ENCODE assay signal across 23 cellular contexts in genomic region chr16:47244206-47244605, GRCh38.
DNase-seq lines count a peak whose midpoint lies in the region; ATAC-seq, FAIRE-seq and TF ChIP-seq lines count a peak whose summit lies in the region.
"Had no signal": no experiment of that assay in that cellular context is flagged by ENCODE, and none has a peak within 500 bp of the region (broad histone marks: within the 10 kb centered on the region; RNA-seq: fewer than 3 reads in every experiment).

No MANE protein-coding gene starts in this region.

- H3K4me3 Mint-ChIP-seq in neural crest cell: no peak overlapping the region
- H3K4me3 Mint-ChIP-seq in stimulated activated effector memory CD8-positive, alpha-beta T cell treated with anti-CD3 and anti-CD28 coated beads, Interleukin-12 subunit alpha, Interleukin-12 subunit beta, amount 100 ng/mL, for 72 hours: no peak overlapping the region
- H3K4me3 Mint-ChIP-seq: B cell; CD4-positive, alpha-beta T cell; CD8-positive, alpha-beta T cell had no signal

- no peaks in the 10 kb centered on the region for H3K79me2 ChIP-seq in K562 (ENCODE audit: control insufficient read depth, insufficient read depth, low read length)

- BruUV-seq in K562 (replicated peaks; lab: Mats Ljungman, UMichigan): no TSS peak

- no peaks in the 10 kb centered on the region for H3K9me3 ChIP-seq in K562 (replicated peaks; ENCODE audit: control insufficient read depth, insufficient read depth, low read depth, low read length)
- H3K9me3 ChIP-seq: BLaER1 treated with 17β-estradiol and CSF1 and Interleukin-3, amounts not matched to agents 10 nM and 100 nM; Caco-2 had no signal

- CTCF ChIA-PET in HEK293T (lab: Yijun Ruan, JAX) (no interaction called here), K562 (lab: Yijun Ruan, JAX; ENCODE audit: low intra/inter-chr PET ratio) (no interaction called here)

- in situ Hi-C loops in K562 (cut with MboI): no loop called here

- no peaks in the 10 kb centered on the region for H3K27me3 ChIP-seq in K562 (ENCODE audit: control insufficient read depth in 2 of 2, insufficient read depth in 2 of 2, low read length in 2 of 2)
- H3K27me3 ChIP-seq: BLaER1 treated with 17β-estradiol and CSF1 and Interleukin-3, amounts not matched to agents 10 nM and 100 nM had no signal

- TF ChIP-seq CTCF in K562 (IDR thresholded peaks at IDR 0.05 in 2 of 3, conservative IDR thresholded peaks at IDR 0.05 in 1 of 3; ENCODE audit: insufficient read depth in 2 of 3, low read depth in 1 of 3, low read length in 3 of 3): no peak
- no peak for TF ChIP-seq CTCF in neural crest cell (conservative IDR thresholded peaks at IDR 0.05)

- H4K20me1 ChIP-seq in K562 (replicated peaks; ENCODE audit: control insufficient read depth, insufficient read depth, low read length): no peaks in the 10 kb centered on the region
- H4K20me1 ChIP-seq: BLaER1 treated with 17β-estradiol and CSF1 and Interleukin-3, amounts not matched to agents 10 nM and 100 nM had no signal

- H3K27ac Mint-ChIP-seq in neural crest cell (ENCODE audit: unreplicated experiment): peak overlapping the region; percentile 45
- peak overlapping the region; percentile 1 for H3K27ac Mint-ChIP-seq in stimulated activated effector memory CD8-positive, alpha-beta T cell treated with anti-CD3 and anti-CD28 coated beads, Interleukin-12 subunit alpha, Interleukin-12 subunit beta, amount 100 ng/mL, for 72 hours
- H3K27ac Mint-ChIP-seq: B cell; CD4-positive, alpha-beta T cell; CD8-positive, alpha-beta T cell had no signal

- intact Hi-C loops in K562 (cut with micrococcal nuclease): no loop called here

- no peaks in the 10 kb centered on the region for H3K9me1 ChIP-seq in K562 (ENCODE audit: control insufficient read depth, insufficient read depth, low read length)

- DNase-seq in HEK293T (ENCODE audit: extremely low spot score) (no peak), K562 (ENCODE audit: extremely low read depth in 1 of 4, low spot score in 3 of 4) (no peak), neural crest cell (ENCODE audit: low read depth, low spot score) (no peak), NCI-H1436 treated with DMSO at 0.1 percent for 48 hours (lab: John Stamatoyannopoulos, UW) (no peak), HUDEP-2 (lab: John Stamatoyannopoulos, UW; ENCODE audit: unreplicated experiment in 76 of 76) (no peak)
- no peak for DNase-seq in stimulated activated effector memory CD8-positive, alpha-beta T cell treated with anti-CD3 and anti-CD28 coated beads, Interleukin-12 subunit alpha, Interleukin-12 subunit beta, amount 100 ng/mL, for 72 hours (ENCODE audit: low spot score in 2 of 2)
- DNase-seq: 8988T; ACHN; Caco-2; Calu3; CD4-positive, alpha-beta T cell; CD8-positive, alpha-beta T cell; DMS79 treated with DMSO at 0.1 percent for 48 hours; GF-D8 had no signal

- no peak overlapping the region for H2AFZ ChIP-seq in K562 (ENCODE audit: low read depth, low read length)

- no peak for FAIRE-seq in K562 (lab: Jason Lieb, UNC)
- FAIRE-seq: A204.1, D721Med, G401.6, GM12891, GM19239 had no signal

- ATAC-seq in K562: no peak
- no peak for ATAC-seq in stimulated activated effector memory CD8-positive, alpha-beta T cell treated with anti-CD3 and anti-CD28 coated beads, Interleukin-12 subunit alpha, Interleukin-12 subunit beta, amount 100 ng/mL, for 72 hours
- ATAC-seq in HG02588 (IDR thresholded peaks at IDR 0.05; ENCODE audit: unreplicated experiment): no peak
- ATAC-seq: CD8-positive, alpha-beta T cell had no signal

- TF ChIP-seq EP300 in K562 (IDR thresholded peaks at IDR 0.05; ENCODE audit: low read length): no peak

- peaks cover 7% of the 10 kb centered on the region for H3K36me3 Mint-ChIP-seq in neural crest cell (ENCODE audit: low read depth)
- peaks cover 7% of the 10 kb centered on the region for H3K36me3 Mint-ChIP-seq in stimulated activated effector memory CD8-positive, alpha-beta T cell treated with anti-CD3 and anti-CD28 coated beads, Interleukin-12 subunit alpha, Interleukin-12 subunit beta, amount 100 ng/mL, for 72 hours

- no peak overlapping the region for H3K4me2 ChIP-seq in K562 (ENCODE audit: insufficient read depth, low read length)
- H3K4me2 ChIP-seq: BLaER1 treated with 17β-estradiol and CSF1 and Interleukin-3, amounts not matched to agents 10 nM and 100 nM had no signal

- H3K27me3 Mint-ChIP-seq in neural crest cell (ENCODE audit: low read depth): no peaks in the 10 kb centered on the region
- H3K27me3 Mint-ChIP-seq: B cell; CD4-positive, alpha-beta T cell had no signal

- no peak overlapping the region for H3K9ac ChIP-seq in K562 (ENCODE audit: insufficient read depth in 1 of 2, low read depth in 2 of 2, low read length in 2 of 2)
- H3K9ac ChIP-seq: BLaER1 treated with 17β-estradiol and CSF1 and Interleukin-3, amounts not matched to agents 10 nM and 100 nM had no signal

- WGBS in K562 (ENCODE audit: insufficient coverage, low coverage, missing lambda C conversion rate): 45% methylated on average over 4 of the region's 4 CpGs

- peaks cover 24% of the 10 kb centered on the region for H3K4me1 Mint-ChIP-seq in neural crest cell
- no peaks in the 10 kb centered on the region for H3K4me1 Mint-ChIP-seq in stimulated activated effector memory CD8-positive, alpha-beta T cell treated with anti-CD3 and anti-CD28 coated beads, Interleukin-12 subunit alpha, Interleukin-12 subunit beta, amount 100 ng/mL, for 72 hours
- H3K4me1 Mint-ChIP-seq: B cell had no signal

- H3K4me3 ChIP-seq in K562: no peak overlapping the region
- H3K4me3 ChIP-seq: BLaER1 treated with 17β-estradiol and CSF1 and Interleukin-3, amounts not matched to agents 10 nM and 100 nM had no signal

- TF ChIP-seq POLR2A in K562 (conservative IDR thresholded peaks at IDR 0.05): no peak

- no peaks in the 10 kb centered on the region for H3K4me1 ChIP-seq in K562 (replicated peaks in 1 of 2; ENCODE audit: control insufficient read depth in 2 of 2, insufficient read depth in 2 of 2, low read length in 2 of 2)
- H3K4me1 ChIP-seq: BLaER1 treated with 17β-estradiol and CSF1 and Interleukin-3, amounts not matched to agents 10 nM and 100 nM had no signal

- 0 out of 3 replicates have a peak, but pooled peaks cover 3% of the 10 kb centered on the region for H3K36me3 ChIP-seq in K562 (ENCODE audit: control insufficient read depth, insufficient read depth, low read length)

- no peak for TF ChIP-seq RAD21 in K562 (CRISPR knock-in tag; conservative IDR thresholded peaks at IDR 0.05 in 1 of 2, IDR thresholded peaks at IDR 0.05 in 1 of 2)

- no peak overlapping the region for H3K27ac ChIP-seq in K562 (ENCODE audit: extremely low read depth, low read depth, low read length)
- H3K27ac ChIP-seq: BLaER1 treated with 17β-estradiol and CSF1 and Interleukin-3, amounts not matched to agents 10 nM and 100 nM; C4-2B had no signal

- POLR2A ChIA-PET in HEK293T (lab: Yijun Ruan, JAX): no interaction called here
- POLR2A ChIA-PET in K562 (lab: Yijun Ruan, JAX): no interaction called here

- H3K9me3 Mint-ChIP-seq in neural crest cell: no peaks in the 10 kb centered on the region
- H3K9me3 Mint-ChIP-seq in stimulated activated effector memory CD8-positive, alpha-beta T cell treated with anti-CD3 and anti-CD28 coated beads, Interleukin-12 subunit alpha, Interleukin-12 subunit beta, amount 100 ng/mL, for 72 hours: no peaks in the 10 kb centered on the region
- H3K9me3 Mint-ChIP-seq: CD4-positive, alpha-beta T cell; CD8-positive, alpha-beta T cell had no signal

TF ChIP-seq in HEK293T, 16 proteins besides CTCF, POLR2A, EP300 and RAD21:
- TF ChIP-seq FOXM1 (IDR thresholded peaks at IDR 0.05; ENCODE audit: borderline replicate concordance) (no peak), PKNOX1 (IDR thresholded peaks at IDR 0.05) (peak; percentile 25; the same call in 1 of the 2 replicates)
TF ChIP-seq in HEK293T: peak in this region for 1.

TF ChIP-seq in K562, 482 proteins besides CTCF, POLR2A, EP300 and RAD21:
- TF ChIP-seq PBX2 (CRISPR knock-in tag; IDR thresholded peaks at IDR 0.05; ENCODE audit: low read depth) (no peak), PBX2 (tag; conservative IDR thresholded peaks at IDR 0.05; ENCODE audit: low read depth) (peak; percentile 71), ZNF696 (CRISPR knock-in tag; conservative IDR thresholded peaks at IDR 0.05) (no peak), MEIS2 (IDR thresholded peaks at IDR 0.05; ENCODE audit: partially characterized antibody) (peak; percentile 73), ZNF165 (CRISPR knock-in tag; IDR thresholded peaks at IDR 0.05; ENCODE audit: borderline replicate concordance) (no peak), PKNOX1 (IDR thresholded peaks at IDR 0.05) (peak; percentile 38; the same call in 1 of the 2 replicates), ZNF41 (CRISPR knock-in tag; conservative IDR thresholded peaks at IDR 0.05) (no peak)
